ENCODE assay signal across 8 cellular contexts in genomic region chrX:40644821-40645358, GRCh38. TPM values are rescaled to one million over a fixed set of nuclear protein-coding genes. Genes with fewer than 3 reads are reported as not detected.
DNase-seq lines count a peak whose midpoint lies in the region; ATAC-seq and TF ChIP-seq lines count a peak whose summit lies in the region.

No MANE protein-coding gene starts in this region.

- intact Hi-C loops in CD4-positive, alpha-beta T cell (cut with DNase I, micrococcal nuclease): loop anchor here (2.0 to 10.0 kb wide), 3 partner anchors 60 to 680 kb away; partner anchors contain the start of gene ATP6AP2 (in 1 of the 2)
- intact Hi-C loops in vagina (cut with DNase I): no loop called here

- no peaks in the 10 kb centered on the region for H3K27me3 Mint-ChIP-seq in CD4-positive, alpha-beta T cell
- no peaks in the 10 kb centered on the region for H3K27me3 Mint-ChIP-seq in nephron (ENCODE audit: low read depth)

- H3K4me1 ChIP-seq in esophagus (ENCODE audit: control insufficient read depth in 2 of 2, insufficient read depth in 2 of 2, low read length in 1 of 2) (no peaks in the 10 kb centered on the region), vagina (peaks cover 39% of the 10 kb centered on the region)

- CTCF ChIA-PET in CD4-positive, alpha-beta T cell (lab: Charles Lee): interaction anchor here (1.9 kb wide), 1 partner anchor 101 kb away, joined by 6 read pairs; no protein-coding TSS in a partner anchor

- H3K4me3 ChIP-seq in esophagus (ENCODE audit: low read depth in 1 of 2, low read length in 2 of 2) (peak overlapping the region; percentile 17 to 39), vagina (peak overlapping the region; percentile 30 to 36)

- no peaks in the 10 kb centered on the region for H3K9me3 Mint-ChIP-seq in CD4-positive, alpha-beta T cell
- H3K9me3 Mint-ChIP-seq in nephron: peaks cover 3% of the 10 kb centered on the region

- WGBS in esophagus, 2 donors: 5 to 20% methylated on average over 4 of the region's 4 CpGs

- H3K4me1 Mint-ChIP-seq in CD4-positive, alpha-beta T cell (ENCODE audit: low read depth): peaks cover 44% of the 10 kb centered on the region
- peaks cover 23% of the 10 kb centered on the region for H3K4me1 Mint-ChIP-seq in nephron

- H3K9me3 ChIP-seq in CD4-positive, alpha-beta T cell (ENCODE audit: control insufficient read depth, low read length): no peaks in the 10 kb centered on the region
- H3K9me3 ChIP-seq in esophagus (ENCODE audit: control insufficient read depth in 2 of 2, insufficient read depth in 1 of 2, low read depth in 1 of 2, low read length in 1 of 2) (no peaks in the 10 kb centered on the region), vagina (no peaks in the 10 kb centered on the region)

- H3K36me3 Mint-ChIP-seq in CD4-positive, alpha-beta T cell (ENCODE audit: low read depth): peaks cover 44% of the 10 kb centered on the region
- peaks cover 13% of the 10 kb centered on the region for H3K36me3 Mint-ChIP-seq in nephron (ENCODE audit: low read depth)

- TF ChIP-seq POLR2A in vagina (IDR thresholded peaks at IDR 0.05): no peak

- ATAC-seq in CD4-positive, alpha-beta T cell (ENCODE audit: poor library complexity): peak; percentile 52
- ATAC-seq in GM21390 (IDR thresholded peaks at IDR 0.05; ENCODE audit: unreplicated experiment) (peak; percentile 32), GM21515 (IDR thresholded peaks at IDR 0.05; ENCODE audit: unreplicated experiment) (no peak)

- H3K27ac Mint-ChIP-seq in CD4-positive, alpha-beta T cell: peak overlapping the region; percentile 94
- H3K27ac Mint-ChIP-seq in nephron: peak overlapping the region; percentile 34 to 91 (median 59)

- H3K27ac ChIP-seq in CD4-positive, alpha-beta T cell (ENCODE audit: low read depth, low read length): peak overlapping the region; percentile 47
- peak overlapping the region; percentile 74 to 77 for H3K27ac ChIP-seq in esophagus (ENCODE audit: low read depth in 2 of 2, low read length in 1 of 2)
- peak overlapping the region; percentile 78 for H3K27ac ChIP-seq in vagina

- H3K36me3 ChIP-seq in esophagus (ENCODE audit: control insufficient read depth in 2 of 2, insufficient read depth in 2 of 2, low read length in 1 of 2) (no peaks in the 10 kb centered on the region), vagina (no peaks in the 10 kb centered on the region)

- peak in 9 of 10 experiments; percentile 2 to 43 (median 25) for DNase-seq in CD4-positive, alpha-beta T cell
- DNase-seq in NCI-H2107 treated with DMSO at 0.1 percent for 48 hours (lab: John Stamatoyannopoulos, UW; ENCODE audit: unreplicated experiment): peak; percentile 35
- DNase-seq in activated CD8-positive, alpha-beta memory T cell treated with anti-CD3 and anti-CD28 coated beads, Interleukin-2, amount 50 U/mL, for 48 hours: peak; percentile 54
- DNase-seq in vagina (ENCODE audit: extremely low spot score in 2 of 2): no peak

- peak overlapping the region; percentile 95 for H3K4me3 Mint-ChIP-seq in CD4-positive, alpha-beta T cell
- peak overlapping the region; percentile 75 to 87 (median 86) for H3K4me3 Mint-ChIP-seq in nephron

- no peak for TF ChIP-seq CTCF in CD4-positive, alpha-beta T cell (IDR thresholded peaks at IDR 0.05)
- TF ChIP-seq CTCF in nephron (IDR thresholded peaks at IDR 0.05; ENCODE audit: unreplicated experiment in 3 of 3): no peak
- no peak for TF ChIP-seq CTCF in vagina (IDR thresholded peaks at IDR 0.05)

- POLR2A ChIA-PET in CD4-positive, alpha-beta T cell (lab: Charles Lee): interaction anchor here (1.3 kb wide), 1 partner anchor 105 kb away, joined by 3 read pairs; no protein-coding TSS in a partner anchor

- H3K27me3 ChIP-seq in CD4-positive, alpha-beta T cell (ENCODE audit: control insufficient read depth, insufficient read depth, low read length): no peaks in the 10 kb centered on the region
- no peaks in the 10 kb centered on the region for H3K27me3 ChIP-seq in esophagus (ENCODE audit: control insufficient read depth in 1 of 2, insufficient read depth in 2 of 2, low read length in 2 of 2)
- H3K27me3 ChIP-seq in vagina: no peaks in the 10 kb centered on the region

RNA-seq across cellular contexts. Expression of gene CXorf38, which starts 2.5 kb away (rescaled TPM):
- total RNA-seq in CD4-positive, alpha-beta T cell: 10 to 100 TPM in 1 of 2 experiments, 1 to 10 TPM in 1; 9.4 to 10.4 TPM
- polyA plus RNA-seq in esophagus: 1 to 10 TPM; 4.0 to 4.6 TPM
- total RNA-seq in vagina: 13.0 TPM

RNA-seq across cellular contexts. Expression of gene MPC1L, which starts 21.7 kb away (rescaled TPM):
- not detected for total RNA-seq in CD4-positive, alpha-beta T cell
- not detected for polyA plus RNA-seq in esophagus
- total RNA-seq in vagina: not detected

Comparison
In these comparisons a context has a peak if more than half of its experiments do, and no peak if none do; other contexts are left out.
1. DNase-seq: peak in CD4-positive, alpha-beta T cell (9 of 10), NCI-H2107 treated with DMSO at 0.1 percent for 48 hours (single experiment) and activated CD8-positive, alpha-beta memory T cell treated with anti-CD3 and anti-CD28 coated beads, Interleukin-2, amount 50 U/mL, for 48 hours (single experiment); none in vagina (0 of 2).
2. Peak in every context shown above with its lines, with median percentiles within 50 percentile points of each other: H3K27ac ChIP-seq.